Comparison of ENCODE assay signal across 28 cellular contexts in genomic region chr15:80791004-80791403, GRCh38. TPM values are rescaled to one million over a fixed set of nuclear protein-coding genes. Genes with fewer than 3 reads are reported as not detected.
"Had no signal": no experiment of that assay in that cellular context is flagged by ENCODE, and none has a peak within 500 bp of the region (broad histone marks: within the 10 kb centered on the region; RNA-seq: fewer than 3 reads in every experiment).

No MANE protein-coding gene starts in this region.

- H3K27me3 ChIP-seq: ascending aorta, breast epithelium, colonic mucosa, esophagus squamous epithelium had no signal

- H3K9me3 ChIP-seq: ascending aorta, breast epithelium, colonic mucosa, esophagus squamous epithelium, heart left ventricle had no signal

- H3K27ac ChIP-seq: ascending aorta, breast epithelium, colonic mucosa, heart left ventricle had no signal

- H3K36me3 ChIP-seq: ascending aorta, breast epithelium, colonic mucosa, heart left ventricle had no signal

- DNase-seq: activated CD4-positive, alpha-beta memory T cell treated with anti-CD3 and anti-CD28 coated beads for 36 hours; activated CD4-positive, alpha-beta T cell treated with anti-CD3 and anti-CD28 coated beads for 36 hours; activated CD4-positive, alpha-beta T cell treated with anti-CD3 and anti-CD28 coated beads, Interleukin-2, amount 10 ng/mL, durations not matched to agents 24 days and 14 days; activated CD4-positive, CD25-positive, alpha-beta regulatory T cell; activated CD4-positive, CD25-positive, alpha-beta regulatory T cell treated with anti-CD3 and anti-CD28 coated beads, Interleukin-2, amount 50 U/mL, for 72 hours; activated CD8-positive, alpha-beta memory T cell treated with anti-CD3 and anti-CD28 coated beads, Interleukin-2, amount 10 ng/mL, durations not matched to agents 7 days and 5 days; activated CD8-positive, alpha-beta memory T cell treated with anti-CD3 and anti-CD28 coated beads, Interleukin-2, amount 50 U/mL, for 4 hours; activated CD8-positive, alpha-beta T cell treated with anti-CD3 and anti-CD28 coated beads, Interleukin-2, amount 10 ng/mL, durations not matched to agents 7 days and 5 days; activated effector memory CD4-positive, alpha-beta T cell treated with anti-CD3 and anti-CD28 coated beads, Interleukin-2, amount 50 U/mL, for 16 hours; activated naive CD4-positive, alpha-beta T cell treated with anti-CD3 and anti-CD28 coated beads, Interleukin-2, amount 10 ng/mL, durations not matched to agents 7 days and 5 days; activated naive CD8-positive, alpha-beta T cell treated with anti-CD3 and anti-CD28 coated beads, Interleukin-2, amount 10 ng/mL, durations not matched to agents 7 days and 5 days; activated T-cell treated with anti-CD3 and anti-CD28 coated beads, Interleukin-2, amount 50 U/mL, for 1 hour; activated T-cell treated with anti-CD3 and anti-CD28 coated beads, Interleukin-2, amount 50 U/mL, for 48 hours; colonic mucosa; effector CD8-positive, alpha-beta T cell; erythroblast; esophagus squamous epithelium; glutamatergic neuron; heart left ventricle; T-helper 2 cell had no signal

- FAIRE-seq: endometrium, endothelial cell of umbilical vein, frontal cortex had no signal

- ATAC-seq: activated CD4-positive, alpha-beta T cell treated with anti-CD3 and anti-CD28 coated beads for 36 hours; activated CD8-positive, alpha-beta memory T cell treated with anti-CD3 and anti-CD28 coated beads, Interleukin-2, amount 10 ng/mL, durations not matched to agents 7 days and 5 days; activated CD8-positive, alpha-beta T cell treated with anti-CD3 and anti-CD28 coated beads, Interleukin-2, amount 10 ng/mL, durations not matched to agents 7 days and 5 days; activated naive CD4-positive, alpha-beta T cell treated with anti-CD3 and anti-CD28 coated beads, Interleukin-2, amount 50 U/mL, for 72 hours; heart left ventricle had no signal

- H3K4me1 ChIP-seq: ascending aorta, breast epithelium, colonic mucosa, heart left ventricle had no signal

- H3K4me3 ChIP-seq: ascending aorta, breast epithelium, colonic mucosa, esophagus squamous epithelium, heart left ventricle had no signal

RNA-seq across cellular contexts. Expression of gene CEMIP, which starts 11.8 kb away (rescaled TPM):
- total RNA-seq: activated CD4-positive, alpha-beta T cell treated with anti-CD3 and anti-CD28 coated beads, Interleukin-2, amount 10 ng/mL, durations not matched to agents 24 days and 14 days; activated CD8-positive, alpha-beta memory T cell treated with anti-CD3 and anti-CD28 coated beads for 36 hours; activated CD8-positive, alpha-beta memory T cell treated with anti-CD3 and anti-CD28 coated beads, Interleukin-2, amount 10 ng/mL, durations not matched to agents 7 days and 5 days; activated CD8-positive, alpha-beta T cell treated with anti-CD3 and anti-CD28 coated beads, Interleukin-2, amount 10 ng/mL, durations not matched to agents 7 days and 5 days; activated naive CD4-positive, alpha-beta T cell treated with anti-CD3 and anti-CD28 coated beads, Interleukin-2, amount 50 U/mL, for 72 hours; ascending aorta; endothelial cell of umbilical vein; T-helper 1 cell treated with Interleukin-12 subunit alpha and Interleukin-12 subunit beta and Interleukin-4 antibody, amounts not matched to agents 30 ng/mL and 1 ng/mL, for 36 hours had no signal
